ENCODE assay signal across 14 cellular contexts in the genomic region with DNA sequence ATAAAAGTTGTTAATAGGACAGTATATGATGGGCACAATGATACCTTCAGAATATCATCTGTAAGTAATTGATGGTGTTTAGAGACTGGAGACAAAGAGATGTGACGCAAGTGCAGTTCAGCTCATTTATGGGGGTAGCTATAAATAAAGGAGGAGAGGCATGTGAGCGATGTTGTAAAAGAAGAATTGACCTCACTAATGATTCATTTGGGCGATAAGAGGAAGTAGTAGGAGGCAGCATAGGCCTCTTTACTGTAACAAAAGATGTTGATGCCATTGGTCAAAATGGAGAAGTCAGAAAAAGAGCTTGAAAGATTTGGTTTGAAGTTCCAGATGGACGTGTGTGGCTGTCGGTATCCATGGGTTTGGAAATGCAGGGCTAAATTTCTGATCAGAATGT.
DNase-seq lines count a peak whose midpoint lies in the region; ATAC-seq and TF ChIP-seq lines count a peak whose summit lies in the region.
"Had no signal": no experiment of that assay in that cellular context is flagged by ENCODE, and none has a peak within 500 bp of the region (broad histone marks: within the 10 kb centered on the region; RNA-seq: fewer than 3 reads in every experiment).

No MANE protein-coding gene starts in this region.

- H3K27ac ChIP-seq in psoas muscle = peak overlapping the region; percentile 71
- H3K27ac ChIP-seq: PC-9, stomach had no signal

- CTCF ChIA-PET in GM10248 (lab: Yijun Ruan, JAX) = no interaction called here

- peak; percentile 33 to 93 (median 86) for ATAC-seq in psoas muscle
- ATAC-seq: right cardiac atrium had no signal

- WGBS in psoas muscle, 3 donors = 50 to 63% (median 56%) methylated on average over 5 of the region's 5 CpGs

- no peaks in the 10 kb centered on the region for H3K36me3 ChIP-seq in psoas muscle (ENCODE audit: insufficient read depth in 1 of 2, low read depth in 1 of 2)
- H3K36me3 ChIP-seq: stomach had no signal

- POLR2A ChIA-PET in GM10248 (lab: Yijun Ruan, JAX) = no interaction called here

- TF ChIP-seq CTCF in fibroblast of pulmonary artery (IDR thresholded peaks at IDR 0.05; ENCODE audit: low read length, missing control alignments) = no peak
- TF ChIP-seq CTCF in psoas muscle (IDR thresholded peaks at IDR 0.05) = no peak
- TF ChIP-seq CTCF in GM10248 (IDR thresholded peaks at IDR 0.05; ENCODE audit: control extremely low read depth, extremely low read depth, low read depth, missing control alignments) = no peak

- H3K4me1 ChIP-seq in psoas muscle = no peaks in the 10 kb centered on the region
- H3K4me1 ChIP-seq: stomach had no signal

- intact Hi-C loops in psoas muscle (cut with DNase I) = no loop called here

- DNase-seq in GDM1 (lab: John Stamatoyannopoulos, UW) (peak; percentile 24), NOMO-1 treated with dmso at 0.1 percent for 144 hours (lab: John Stamatoyannopoulos, UW; ENCODE audit: unreplicated experiment) (peak; percentile 95), fibroblast of pulmonary artery (ENCODE audit: low read depth) (peak; percentile 84), psoas muscle (no peak), GM10248 (ENCODE audit: extremely low spot score) (no peak), NCI-H1092 (lab: John Stamatoyannopoulos, UW) (no peak)
- no peak for DNase-seq in activated CD4-positive, alpha-beta T cell treated with anti-CD3 and anti-CD28 coated beads, Interleukin-2, amount 50 U/mL, for 1 hour
- DNase-seq: activated CD4-positive, alpha-beta T cell treated with anti-CD3 and anti-CD28 coated beads, Interleukin-2, amount 50 U/mL, for 4 hours; anterior cingulate cortex; CD8-positive, alpha-beta memory T cell; NCI-H2171 treated with DMSO at 0.1 percent for 48 hours; PC-9; right cardiac atrium; stomach had no signal

- H3K4me3 ChIP-seq in fibroblast of pulmonary artery (replicated peaks; ENCODE audit: low read depth, low read length) (no peak overlapping the region), psoas muscle (no peak overlapping the region)
- H3K4me3 ChIP-seq: PC-9, stomach had no signal

- no peaks in the 10 kb centered on the region for H3K27me3 ChIP-seq in psoas muscle (ENCODE audit: insufficient read depth in 3 of 3, low read length in 2 of 3)
- H3K27me3 ChIP-seq: stomach had no signal

- H3K9me3 ChIP-seq in psoas muscle = no peaks in the 10 kb centered on the region
- H3K9me3 ChIP-seq: stomach had no signal

Comparison
In these comparisons a context has a peak if more than half of its experiments do, and no peak if none do; other contexts are left out.
1. DNase-seq: peak in GDM1 (single experiment), NOMO-1 treated with dmso at 0.1 percent for 144 hours (single experiment) and fibroblast of pulmonary artery (single experiment); none in psoas muscle (0 of 2), GM10248 (single experiment), NCI-H1092 (single experiment) and activated CD4-positive, alpha-beta T cell treated with anti-CD3 and anti-CD28 coated beads, Interleukin-2, amount 50 U/mL, for 1 hour (single experiment).